Comparison of ENCODE assay signal across 29 cellular contexts in genomic region chr10:97076781-97077180, GRCh38.
"Had no signal": no experiment of that assay in that cellular context is flagged by ENCODE, and none has a peak within 500 bp of the region (broad histone marks: within the 10 kb centered on the region; RNA-seq: fewer than 3 reads in every experiment).

No MANE protein-coding gene starts in this region.

- H3K4me1 ChIP-seq: SJCRH30 had no signal

- H3K4me3 ChIP-seq: MG63, PC-9, SJCRH30, SK-N-MC had no signal

- H3K9me3 ChIP-seq: MG63, SJCRH30 had no signal

- FAIRE-seq: RCC 7860 had no signal

- H3K27me3 ChIP-seq: MG63, SJCRH30 had no signal

- H3K27ac ChIP-seq: PC-9, RWPE1, SJCRH30, SK-N-MC had no signal

- ATAC-seq: Right ventricle myocardium inferior, SK-N-SH treated with all-trans-retinoic acid at 6 μM for 48 hours, T-cell had no signal

- H2AFZ ChIP-seq: PC-9 had no signal

- H3K36me3 ChIP-seq: MG63, SJCRH30 had no signal

- H3K4me2 ChIP-seq: PC-9 had no signal

- DNase-seq: Kasumi-1, MG63, NCI-H1048, NCI-H1092 treated with DMSO at 0.1 percent for 48 hours, NCI-H1105 treated with DMSO at 0.1 percent for 48 hours, NCI-H1436, NCI-H146, NCI-H1694, NCI-H187, NCI-H1930, NCI-H2029 treated with DMSO at 0.1 percent for 48 hours, NCI-H2081 treated with DMSO at 0.1 percent for 48 hours, NCI-H2107, NCI-H2171, NCI-H226, NCI-H446 treated with DMSO at 0.1 percent for 48 hours, NCI-H510A, NCI-H526, NCI-H774, PC-9, SHP77, SIG-M5, SJCRH30, T-cell had no signal
